2 cellular contexts compared by ENCODE assay signal in the genomic region with DNA sequence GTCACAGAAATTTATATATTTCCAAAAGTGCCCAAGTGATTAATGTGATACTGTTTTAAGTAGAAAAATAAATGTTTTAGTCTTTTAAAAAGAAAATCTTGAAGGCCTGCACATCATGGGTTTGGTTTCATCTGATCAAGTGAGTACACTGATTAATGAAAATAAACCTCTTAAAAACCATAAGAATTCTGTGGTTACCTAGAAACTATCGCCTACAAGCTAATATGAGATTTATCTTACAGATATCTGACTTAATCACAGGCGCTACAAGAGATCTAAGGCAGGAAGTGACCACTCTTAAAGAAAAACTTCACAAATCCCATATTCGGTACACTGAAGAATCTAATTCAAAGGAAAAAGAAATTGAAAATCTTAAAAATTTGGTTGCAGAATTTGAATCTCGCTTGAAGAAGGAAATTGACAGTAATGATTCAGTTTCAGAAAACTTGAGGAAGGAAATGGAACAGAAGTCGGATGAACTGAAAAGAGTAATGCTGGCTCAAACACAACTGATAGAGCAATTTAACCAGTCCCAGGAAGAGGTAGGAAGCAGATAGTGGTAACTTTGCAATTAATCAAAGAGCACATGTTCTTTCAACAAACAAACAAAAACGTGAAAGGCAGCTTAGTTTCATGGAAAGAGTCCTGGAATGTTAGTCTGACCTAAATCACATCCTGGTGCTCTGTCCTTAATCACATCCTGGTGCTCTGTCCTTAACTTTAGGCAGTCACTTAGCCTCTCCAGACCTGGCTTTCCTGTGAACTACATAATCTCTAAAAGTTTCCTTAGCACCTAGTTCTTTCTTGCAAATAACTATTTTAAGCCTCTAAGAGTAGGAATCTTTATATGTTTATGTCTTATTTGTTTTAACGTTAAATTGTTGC.
TF ChIP-seq lines count a peak whose summit lies in the region.

No MANE protein-coding gene starts in this region.

TF ChIP-seq in A549, 52 proteins besides CTCF, POLR2A, EP300 and RAD21 (continued from another document):
- no peak for TF ChIP-seq HOXB13 (CRISPR knock-in tag; IDR thresholded peaks at IDR 0.05; ENCODE audit: low read depth)
- no peak for TF ChIP-seq FOSB (CRISPR knock-in tag; IDR thresholded peaks at IDR 0.05)
- TF ChIP-seq RARB (CRISPR knock-in tag; IDR thresholded peaks at IDR 0.05) = no peak
- no peak for TF ChIP-seq ZC3H11A (IDR thresholded peaks at IDR 0.05)
- TF ChIP-seq, protein P1, sequence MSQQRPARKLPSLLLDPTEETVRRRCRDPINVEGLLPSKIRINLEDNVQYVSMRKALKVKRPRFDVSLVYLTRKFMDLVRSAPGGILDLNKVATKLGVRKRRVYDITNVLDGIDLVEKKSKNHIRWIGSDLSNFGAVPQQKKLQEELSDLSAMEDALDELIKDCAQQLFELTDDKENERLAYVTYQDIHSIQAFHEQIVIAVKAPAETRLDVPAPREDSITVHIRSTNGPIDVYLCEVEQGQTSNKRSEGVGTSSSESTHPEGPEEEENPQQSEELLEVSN (IDR thresholded peaks at IDR 0.05; ENCODE audit: borderline replicate concordance, low read depth) = no peak
- TF ChIP-seq RFX5 (IDR thresholded peaks at IDR 0.05) = no peak
- no peak for TF ChIP-seq EHF (CRISPR knock-in tag; IDR thresholded peaks at IDR 0.05)
- TF ChIP-seq CBX2 (IDR thresholded peaks at IDR 0.05; ENCODE audit: borderline replicate concordance, low read depth) = no peak

TF ChIP-seq in GM23338, 12 proteins besides CTCF, POLR2A, EP300 and RAD21 (continued from another document):
- TF ChIP-seq CREB1 (CRISPR knock-in tag; IDR thresholded peaks at IDR 0.05; ENCODE audit: low read depth) = no peak
- no peak for TF ChIP-seq ZNF462 (CRISPR knock-in tag; IDR thresholded peaks at IDR 0.05)
- TF ChIP-seq ZNF331 (CRISPR knock-in tag; IDR thresholded peaks at IDR 0.05; ENCODE audit: low read depth) = no peak
- no peak for TF ChIP-seq STAT1 (IDR thresholded peaks at IDR 0.05; ENCODE audit: unreplicated experiment)
- no peak for TF ChIP-seq EZH2phosphoT487 (IDR thresholded peaks at IDR 0.05; ENCODE audit: unreplicated experiment)
- no peak for TF ChIP-seq POLR2AphosphoS5 (IDR thresholded peaks at IDR 0.05; ENCODE audit: low read depth)
- TF ChIP-seq ETS1 (IDR thresholded peaks at IDR 0.05) = no peak
- TF ChIP-seq ZNF114 (CRISPR knock-in tag; IDR thresholded peaks at IDR 0.05) = no peak
- TF ChIP-seq NANOG (IDR thresholded peaks at IDR 0.05; ENCODE audit: borderline replicate concordance) = no peak
- TF ChIP-seq REST (IDR thresholded peaks at IDR 0.05; ENCODE audit: unreplicated experiment) = no peak
